ENCODE assay signal across 15 cellular contexts in genomic region chr11:104881117-104881794, GRCh38. TPM values are rescaled to one million over a fixed set of nuclear protein-coding genes. Genes with fewer than 3 reads are reported as not detected.
A peak's percentile ranks its signal among the peaks of the same experiment; 100 is the strongest.
DNase-seq lines count a peak whose midpoint lies in the region; ATAC-seq and TF ChIP-seq lines count a peak whose summit lies in the region.
"Had no signal": no experiment of that assay in that cellular context is flagged by ENCODE, and none has a peak within 500 bp of the region (broad histone marks: within the 10 kb centered on the region; RNA-seq: fewer than 3 reads in every experiment).

No MANE protein-coding gene starts in this region.

- peaks cover 32% of the 10 kb centered on the region for H3K36me3 Mint-ChIP-seq in activated naive CD4-positive, alpha-beta T cell treated with anti-CD3 and anti-CD28 coated beads, Interleukin-2, amount 10 ng/mL, durations not matched to agents 7 days and 5 days

- ATAC-seq in GM18499 (IDR thresholded peaks at IDR 0.05; ENCODE audit: insufficient read depth, unreplicated experiment) (peak; percentile 72), GM19455 (IDR thresholded peaks at IDR 0.05; ENCODE audit: unreplicated experiment) (peak; percentile 70), HG02884 (IDR thresholded peaks at IDR 0.05; ENCODE audit: unreplicated experiment) (peak; percentile 62), HG03558 (IDR thresholded peaks at IDR 0.05; ENCODE audit: extremely low read depth, unreplicated experiment) (peak; percentile 40)
- ATAC-seq: activated CD4-positive, alpha-beta T cell treated with anti-CD3 and anti-CD28 coated beads for 36 hours; HCT116 had no signal

- H3K27me3 Mint-ChIP-seq in activated naive CD4-positive, alpha-beta T cell treated with anti-CD3 and anti-CD28 coated beads, Interleukin-2, amount 10 ng/mL, durations not matched to agents 7 days and 5 days = no peaks in the 10 kb centered on the region
- H3K27me3 Mint-ChIP-seq: activated CD4-positive, alpha-beta T cell treated with anti-CD3 and anti-CD28 coated beads for 36 hours had no signal

- H3K27ac Mint-ChIP-seq in activated naive CD4-positive, alpha-beta T cell treated with anti-CD3 and anti-CD28 coated beads, Interleukin-2, amount 10 ng/mL, durations not matched to agents 7 days and 5 days = no peak overlapping the region
- H3K27ac Mint-ChIP-seq: activated CD4-positive, alpha-beta T cell treated with anti-CD3 and anti-CD28 coated beads for 36 hours; nephron had no signal

- peaks cover 41% of the 10 kb centered on the region for H3K4me1 Mint-ChIP-seq in activated naive CD4-positive, alpha-beta T cell treated with anti-CD3 and anti-CD28 coated beads, Interleukin-2, amount 10 ng/mL, durations not matched to agents 7 days and 5 days
- H3K4me1 Mint-ChIP-seq: nephron had no signal

- TF ChIP-seq CTCF in breast epithelium (IDR thresholded peaks at IDR 0.05) = no peak

- H3K27ac ChIP-seq in breast epithelium = no peak overlapping the region
- H3K27ac ChIP-seq: BLaER1 treated with 17β-estradiol and CSF1 and Interleukin-3, amounts not matched to agents 10 nM and 100 nM had no signal

- no peaks in the 10 kb centered on the region for H3K27me3 ChIP-seq in breast epithelium
- H3K27me3 ChIP-seq: BLaER1 treated with 17β-estradiol and CSF1 and Interleukin-3, amounts not matched to agents 10 nM and 100 nM had no signal

- no peaks in the 10 kb centered on the region for H3K4me1 ChIP-seq in breast epithelium

- no peak overlapping the region for H3K4me3 ChIP-seq in breast epithelium
- H3K4me3 ChIP-seq: BLaER1 treated with 17β-estradiol and CSF1 and Interleukin-3, amounts not matched to agents 10 nM and 100 nM had no signal

- peaks cover 21% of the 10 kb centered on the region for H3K9me3 Mint-ChIP-seq in activated naive CD4-positive, alpha-beta T cell treated with anti-CD3 and anti-CD28 coated beads, Interleukin-2, amount 10 ng/mL, durations not matched to agents 7 days and 5 days
- H3K9me3 Mint-ChIP-seq: nephron had no signal

- H3K4me3 Mint-ChIP-seq in activated naive CD4-positive, alpha-beta T cell treated with anti-CD3 and anti-CD28 coated beads, Interleukin-2, amount 10 ng/mL, durations not matched to agents 7 days and 5 days = no peak overlapping the region
- H3K4me3 Mint-ChIP-seq: activated CD4-positive, alpha-beta T cell treated with anti-CD3 and anti-CD28 coated beads for 36 hours; nephron had no signal

- H3K36me3 ChIP-seq in breast epithelium = no peaks in the 10 kb centered on the region
- H3K36me3 ChIP-seq: BLaER1 treated with 17β-estradiol and CSF1 and Interleukin-3, amounts not matched to agents 10 nM and 100 nM had no signal

- CTCF ChIA-PET in activated naive CD4-positive, alpha-beta T cell treated with anti-CD3 and anti-CD28 coated beads, Interleukin-2, amount 10 ng/mL, durations not matched to agents 7 days and 5 days (lab: Charles Lee) = no interaction called here

- no peak for TF ChIP-seq POLR2A in breast epithelium (IDR thresholded peaks at IDR 0.05)

- no peak for DNase-seq in activated naive CD4-positive, alpha-beta T cell treated with anti-CD3 and anti-CD28 coated beads, Interleukin-2, amount 10 ng/mL, durations not matched to agents 7 days and 5 days
- DNase-seq in RKO (ENCODE audit: low spot score) = no peak
- no peak for DNase-seq in stimulated activated CD4-positive, alpha-beta T cell treated with anti-CD3 and anti-CD28 coated beads, Interleukin-12 subunit alpha, Interleukin-12 subunit beta, amount 100 ng/mL, for 4 hours
- DNase-seq in breast epithelium (ENCODE audit: low spot score in 2 of 2) = no peak
- DNase-seq: activated CD4-positive, alpha-beta T cell treated with anti-CD3 and anti-CD28 coated beads for 36 hours; activated gamma-delta T cell treated with Interleukin-2 at 50 U/mL for 16 hours; stimulated activated CD8-positive, alpha-beta memory T cell treated with anti-CD3 and anti-CD28 coated beads, Interleukin-4, amount 100 ng/mL, for 48 hours had no signal

- no peaks in the 10 kb centered on the region for H3K9me3 ChIP-seq in breast epithelium
- H3K9me3 ChIP-seq: BLaER1 treated with 17β-estradiol and CSF1 and Interleukin-3, amounts not matched to agents 10 nM and 100 nM had no signal

- intact Hi-C loops in breast epithelium (cut with DNase I; ENCODE audit: low total_unique reads) = no loop called here

RNA-seq across cellular contexts. Expression of gene CASP12, which starts 17.0 kb away (rescaled TPM):
- 1 to 10 TPM; 1.1 to 7.9 (median 1.6) TPM for total RNA-seq in breast epithelium
- total RNA-seq: activated CD4-positive, alpha-beta T cell treated with anti-CD3 and anti-CD28 coated beads for 36 hours; LHCN-M2 had no signal
